Comparison of ENCODE assay signal across 9 cellular contexts in genomic region chr19:5547881-5548280, GRCh38. TPM values are rescaled to one million over a fixed set of nuclear protein-coding genes. Genes with fewer than 3 reads are reported as not detected.
DNase-seq lines count a peak whose midpoint lies in the region; ATAC-seq and TF ChIP-seq lines count a peak whose summit lies in the region.
"Had no signal": no experiment of that assay in that cellular context is flagged by ENCODE, and none has a peak within 500 bp of the region (broad histone marks: within the 10 kb centered on the region; RNA-seq: fewer than 3 reads in every experiment).

No MANE protein-coding gene starts in this region.

- ATAC-seq in activated T-cell treated with anti-CD3 and anti-CD28 coated beads, Interleukin-2, amount 50 U/mL, for 4 hours: no peak
- no peak for ATAC-seq in activated naive CD8-positive, alpha-beta T cell treated with anti-CD3 and anti-CD28 coated beads, Interleukin-2, amount 50 U/mL, for 24 hours
- ATAC-seq in HG02870 (IDR thresholded peaks at IDR 0.05; ENCODE audit: unreplicated experiment): no peak

- H3K27me3 Mint-ChIP-seq in activated T-cell treated with anti-CD3 and anti-CD28 coated beads, Interleukin-2, amount 50 U/mL, for 4 hours (ENCODE audit: low read depth): peaks cover 13% of the 10 kb centered on the region
- no peaks in the 10 kb centered on the region for H3K27me3 Mint-ChIP-seq in activated naive CD8-positive, alpha-beta T cell treated with anti-CD3 and anti-CD28 coated beads, Interleukin-2, amount 50 U/mL, for 24 hours

- TF ChIP-seq CTCF in liver (IDR thresholded peaks at IDR 0.05; ENCODE audit: low read depth, low read length, missing input control): peak; percentile 33

- no peak overlapping the region for H3K27ac ChIP-seq in liver (ENCODE audit: low read depth in 1 of 2, low read length in 2 of 2)

- no peaks in the 10 kb centered on the region for H3K36me3 Mint-ChIP-seq in activated T-cell treated with anti-CD3 and anti-CD28 coated beads, Interleukin-2, amount 50 U/mL, for 4 hours (ENCODE audit: insufficient read depth)
- H3K36me3 Mint-ChIP-seq in activated naive CD8-positive, alpha-beta T cell treated with anti-CD3 and anti-CD28 coated beads, Interleukin-2, amount 50 U/mL, for 24 hours (ENCODE audit: low read depth): no peaks in the 10 kb centered on the region
- H3K36me3 Mint-ChIP-seq: activated naive CD4-positive, alpha-beta T cell treated with anti-CD3 and anti-CD28 coated beads, Interleukin-2, amount 50 U/mL, for 24 hours had no signal

- H3K27ac Mint-ChIP-seq in activated naive CD8-positive, alpha-beta T cell treated with anti-CD3 and anti-CD28 coated beads, Interleukin-2, amount 50 U/mL, for 24 hours: no peak overlapping the region
- H3K27ac Mint-ChIP-seq: activated naive CD4-positive, alpha-beta T cell treated with anti-CD3 and anti-CD28 coated beads, Interleukin-2, amount 50 U/mL, for 24 hours had no signal

- DNase-seq in activated T-cell treated with anti-CD3 and anti-CD28 coated beads, Interleukin-2, amount 50 U/mL, for 48 hours: peak; percentile 38 to 51
- DNase-seq in activated T-cell treated with anti-CD3 and anti-CD28 coated beads, Interleukin-2, amount 50 U/mL, for 4 hours: no peak
- peak; percentile 67 for DNase-seq in NAMALWA (ENCODE audit: low spot score)
- DNase-seq in activated naive CD8-positive, alpha-beta T cell treated with anti-CD3 and anti-CD28 coated beads, Interleukin-2, amount 50 U/mL, for 24 hours: peak; percentile 21
- no peak for DNase-seq in NK-92 treated with Interleukin-12 subunit alpha and Interleukin-12 subunit beta, amount 100 ng/mL, for 24 hours (lab: John Stamatoyannopoulos, UW)
- no peak for DNase-seq in NCI-H1092 treated with DMSO at 0.1 percent for 48 hours (lab: John Stamatoyannopoulos, UW)

- 37% methylated on average over 8 of the region's 8 CpGs for WGBS in liver

- H3K9ac ChIP-seq in liver (ENCODE audit: low read depth in 1 of 2, low read length in 2 of 2): no peak overlapping the region

- H3K4me3 Mint-ChIP-seq in activated T-cell treated with anti-CD3 and anti-CD28 coated beads, Interleukin-2, amount 50 U/mL, for 4 hours: no peak overlapping the region
- no peak overlapping the region for H3K4me3 Mint-ChIP-seq in activated naive CD8-positive, alpha-beta T cell treated with anti-CD3 and anti-CD28 coated beads, Interleukin-2, amount 50 U/mL, for 24 hours
- H3K4me3 Mint-ChIP-seq: activated naive CD4-positive, alpha-beta T cell treated with anti-CD3 and anti-CD28 coated beads, Interleukin-2, amount 50 U/mL, for 24 hours had no signal

- no peaks in the 10 kb centered on the region for H3K4me1 Mint-ChIP-seq in activated T-cell treated with anti-CD3 and anti-CD28 coated beads, Interleukin-2, amount 50 U/mL, for 4 hours (ENCODE audit: low read depth)
- H3K4me1 Mint-ChIP-seq in activated naive CD8-positive, alpha-beta T cell treated with anti-CD3 and anti-CD28 coated beads, Interleukin-2, amount 50 U/mL, for 24 hours: no peaks in the 10 kb centered on the region
- H3K4me1 Mint-ChIP-seq: activated naive CD4-positive, alpha-beta T cell treated with anti-CD3 and anti-CD28 coated beads, Interleukin-2, amount 50 U/mL, for 24 hours had no signal

- H3K27me3 ChIP-seq in liver (ENCODE audit: control insufficient read depth in 4 of 4, insufficient read depth in 4 of 4, low read length in 3 of 4): no peaks in the 10 kb centered on the region

- no peaks in the 10 kb centered on the region for H3K36me3 ChIP-seq in liver (ENCODE audit: control insufficient read depth in 4 of 4, insufficient read depth in 3 of 4, low read depth in 1 of 4, low read length in 3 of 4)

- H3K9me3 Mint-ChIP-seq in activated T-cell treated with anti-CD3 and anti-CD28 coated beads, Interleukin-2, amount 50 U/mL, for 4 hours: no peaks in the 10 kb centered on the region
- no peaks in the 10 kb centered on the region for H3K9me3 Mint-ChIP-seq in activated naive CD8-positive, alpha-beta T cell treated with anti-CD3 and anti-CD28 coated beads, Interleukin-2, amount 50 U/mL, for 24 hours
- H3K9me3 Mint-ChIP-seq: activated naive CD4-positive, alpha-beta T cell treated with anti-CD3 and anti-CD28 coated beads, Interleukin-2, amount 50 U/mL, for 24 hours had no signal

- TF ChIP-seq RAD21 in liver (IDR thresholded peaks at IDR 0.05): peak; percentile 45 to 63

- H3K4me3 ChIP-seq in liver (ENCODE audit: low read depth in 1 of 3, low read length in 3 of 3): no peak overlapping the region

- H3K4me1 ChIP-seq in liver (ENCODE audit: control insufficient read depth in 4 of 4, insufficient read depth in 4 of 4, low read length in 3 of 4): no peaks in the 10 kb centered on the region

- no peaks in the 10 kb centered on the region for H3K9me3 ChIP-seq in liver (ENCODE audit: control insufficient read depth in 4 of 4, low read length in 3 of 4)

TF ChIP-seq in liver, 16 proteins besides CTCF, POLR2A, EP300 and RAD21:
- TF ChIP-seq REST (IDR thresholded peaks at IDR 0.05): no peak
- no peak for TF ChIP-seq ZBTB33 (IDR thresholded peaks at IDR 0.05)
- no peak for TF ChIP-seq HNF4A (conservative IDR thresholded peaks at IDR 0.05)
- TF ChIP-seq SP1 (IDR thresholded peaks at IDR 0.05): no peak
- no peak for TF ChIP-seq NR2F2 (IDR thresholded peaks at IDR 0.05)
- no peak for TF ChIP-seq GABPA (IDR thresholded peaks at IDR 0.05 in 1 of 2, conservative IDR thresholded peaks at IDR 0.05 in 1 of 2)
- no peak for TF ChIP-seq EGR1 (IDR thresholded peaks at IDR 0.05; ENCODE audit: low read depth in 2 of 2)
- TF ChIP-seq FOXA1 (IDR thresholded peaks at IDR 0.05): no peak
- TF ChIP-seq TAF1 (conservative IDR thresholded peaks at IDR 0.05): no peak
- no peak for TF ChIP-seq ATF3 (IDR thresholded peaks at IDR 0.05)
- no peak for TF ChIP-seq JUND (IDR thresholded peaks at IDR 0.05)
- no peak for TF ChIP-seq MAX (IDR thresholded peaks at IDR 0.05)
- no peak for TF ChIP-seq YY1 (IDR thresholded peaks at IDR 0.05)
- TF ChIP-seq RXRA (IDR thresholded peaks at IDR 0.05): no peak
- no peak for TF ChIP-seq FOXA2 (IDR thresholded peaks at IDR 0.05)

RNA-seq across cellular contexts. Expression of gene TINCR, which starts 19.9 kb away (rescaled TPM):
- 1 to 10 TPM in 1 of 3 donors, under 1 TPM in 2; 0.63 to 1.4 (median 0.81) TPM for total RNA-seq in activated T-cell treated with anti-CD3 and anti-CD28 coated beads, Interleukin-2, amount 50 U/mL, for 4 hours
- under 1 TPM in 1 of 2 donors, not detected in 1; 0.05 TPM for total RNA-seq in liver
- polyA plus RNA-seq in liver: under 1 TPM in 1 of 2 donors, not detected in 1; 0.08 TPM

Comparison
In these comparisons a context has a peak if more than half of its experiments do, and no peak if none do; other contexts are left out.
1. DNase-seq: peak in activated T-cell treated with anti-CD3 and anti-CD28 coated beads, Interleukin-2, amount 50 U/mL, for 48 hours (2 of 2), NAMALWA (single experiment) and activated naive CD8-positive, alpha-beta T cell treated with anti-CD3 and anti-CD28 coated beads, Interleukin-2, amount 50 U/mL, for 24 hours (single experiment); none in activated T-cell treated with anti-CD3 and anti-CD28 coated beads, Interleukin-2, amount 50 U/mL, for 4 hours (single experiment), NK-92 treated with Interleukin-12 subunit alpha and Interleukin-12 subunit beta, amount 100 ng/mL, for 24 hours (single experiment) and NCI-H1092 treated with DMSO at 0.1 percent for 48 hours (single experiment).